1 cellular context compared by ENCODE assay signal in the genomic region with DNA sequence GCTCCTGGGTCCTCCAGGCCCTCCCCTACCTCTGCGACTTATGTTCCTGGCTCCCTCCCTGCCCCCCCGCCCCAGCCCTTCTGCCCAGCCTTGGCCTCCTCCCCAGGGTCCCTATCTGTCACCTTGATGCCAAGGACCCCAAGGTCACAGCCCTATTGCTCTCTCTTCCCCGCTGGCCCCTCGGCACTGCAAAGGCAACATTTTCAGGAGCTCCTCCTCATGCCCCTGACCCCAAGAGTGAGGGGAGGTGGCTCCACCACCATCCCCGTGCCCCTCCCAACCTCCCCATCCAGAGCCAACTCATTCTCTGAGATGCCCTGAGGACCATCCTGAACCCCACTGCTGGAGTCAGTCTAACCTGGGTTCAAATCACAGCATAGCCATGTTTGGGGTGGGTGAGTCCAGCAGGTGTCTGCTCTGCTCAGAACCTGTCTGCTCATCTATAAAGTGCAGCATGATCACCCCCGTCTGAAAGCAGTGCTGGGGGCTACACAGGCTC.
TF ChIP-seq lines count a peak whose summit lies in the region.

No MANE protein-coding gene starts in this region.

TF ChIP-seq in endothelial cell of umbilical vein, 7 proteins besides CTCF, POLR2A, EP300 and RAD21 (continued from another document):
- no peak for TF ChIP-seq EZH2 (IDR thresholded peaks at IDR 0.05; ENCODE audit: borderline replicate concordance, low read depth, low read length, severe bottlenecking)
- TF ChIP-seq MAX (IDR thresholded peaks at IDR 0.05; ENCODE audit: insufficient read depth, insufficient read length) = no peak
- TF ChIP-seq POLR2AphosphoS5 (IDR thresholded peaks at IDR 0.05; ENCODE audit: insufficient read depth, low read depth, low read length) = no peak
- no peak for TF ChIP-seq JUN (IDR thresholded peaks at IDR 0.05; ENCODE audit: borderline replicate concordance, insufficient read depth, insufficient read length, low read depth)
- no peak for TF ChIP-seq FOS (IDR thresholded peaks at IDR 0.05; ENCODE audit: borderline replicate concordance, insufficient read depth, low read length)
